Comparison of ENCODE assay signal across 1 cellular context in genomic region chr7:2819161-2819953, GRCh38.
TF ChIP-seq lines count a peak whose summit lies in the region.

No MANE protein-coding gene starts in this region.

TF ChIP-seq in HepG2, 621 proteins besides CTCF, POLR2A, EP300 and RAD21 (continued from another document):
- TF ChIP-seq ZNF687 (CRISPR knock-in tag; IDR thresholded peaks at IDR 0.05), result peak; percentile 42
- TF ChIP-seq LCORL (IDR thresholded peaks at IDR 0.05), result no peak
- TF ChIP-seq LCORL (CRISPR knock-in tag; IDR thresholded peaks at IDR 0.05), result 0 out of 2 replicates have a peak, but pooled peaks have one; percentile 7
- TF ChIP-seq ESRRA (CRISPR knock-in tag; IDR thresholded peaks at IDR 0.05; ENCODE audit: low read depth), result peak; percentile 42; the same call in 1 of the 2 replicates
- TF ChIP-seq NFATC3 (CRISPR knock-in tag; IDR thresholded peaks at IDR 0.05), result no peak
- TF ChIP-seq, protein P1, sequence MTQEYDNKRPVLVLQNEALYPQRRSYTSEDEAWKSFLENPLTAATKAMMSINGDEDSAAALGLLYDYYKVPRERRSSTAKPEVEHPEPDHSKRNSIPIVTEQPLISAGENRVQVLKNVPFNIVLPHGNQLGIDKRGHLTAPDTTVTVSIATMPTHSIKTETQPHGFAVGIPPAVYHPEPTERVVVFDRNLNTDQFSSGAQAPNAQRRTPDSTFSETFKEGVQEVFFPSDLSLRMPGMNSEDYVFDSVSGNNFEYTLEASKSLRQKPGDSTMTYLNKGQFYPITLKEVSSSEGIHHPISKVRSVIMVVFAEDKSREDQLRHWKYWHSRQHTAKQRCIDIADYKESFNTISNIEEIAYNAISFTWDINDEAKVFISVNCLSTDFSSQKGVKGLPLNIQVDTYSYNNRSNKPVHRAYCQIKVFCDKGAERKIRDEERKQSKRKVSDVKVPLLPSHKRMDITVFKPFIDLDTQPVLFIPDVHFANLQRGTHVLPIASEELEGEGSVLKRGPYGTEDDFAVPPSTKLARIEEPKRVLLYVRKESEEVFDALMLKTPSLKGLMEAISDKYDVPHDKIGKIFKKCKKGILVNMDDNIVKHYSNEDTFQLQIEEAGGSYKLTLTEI (CRISPR knock-in tag; conservative IDR thresholded peaks at IDR 0.05), result no peak
- peak; percentile 11; the same call in 1 of the 2 replicates for TF ChIP-seq GATAD2A (CRISPR knock-in tag; IDR thresholded peaks at IDR 0.05)
- TF ChIP-seq ZNF878 (CRISPR knock-in tag; IDR thresholded peaks at IDR 0.05), result no peak
